8 cellular contexts compared by ENCODE assay signal in genomic region chr11:13278620-13279486, GRCh38. TPM values are rescaled to one million over a fixed set of nuclear protein-coding genes. Genes with fewer than 3 reads are reported as not detected.
DNase-seq lines count a peak whose midpoint lies in the region; ATAC-seq and TF ChIP-seq lines count a peak whose summit lies in the region.

No MANE protein-coding gene starts in this region.

- no peaks in the 10 kb centered on the region; the same call in 1 of the 2 replicates for H3K27me3 ChIP-seq in Caco-2 (replicated peaks; ENCODE audit: control insufficient read depth, insufficient read depth, low read length)

- H3K27ac Mint-ChIP-seq in Caco-2 (ENCODE audit: unreplicated experiment): peak overlapping the region; percentile 41
- 0 out of 2 replicates have a peak overlapping the region, but pooled peaks have one; percentile 19 for H3K27ac Mint-ChIP-seq in HFFc6

- H3K27me3 Mint-ChIP-seq in Caco-2 (ENCODE audit: insufficient read depth, unreplicated experiment) (peaks cover 21% of the 10 kb centered on the region), HFFc6 (ENCODE audit: insufficient read depth) (peaks cover 8% of the 10 kb centered on the region)

- peak overlapping the region; percentile 27 for H3K27ac ChIP-seq in temporal lobe (ENCODE audit: low read depth, low read length)

- no TSS peak for BruUV-seq in Caco-2 (replicated peaks; lab: Mats Ljungman, UMichigan)

- H3K9me3 Mint-ChIP-seq in Caco-2 (ENCODE audit: unreplicated experiment) (no peaks in the 10 kb centered on the region), HFFc6 (no peaks in the 10 kb centered on the region)

- peaks cover 12% of the 10 kb centered on the region for H3K4me1 ChIP-seq in Caco-2

- H3K4me3 Mint-ChIP-seq in Caco-2 (ENCODE audit: unreplicated experiment) (peak overlapping the region; percentile 89), HFFc6 (peak overlapping the region; percentile 84)

- H3K4me1 Mint-ChIP-seq in Caco-2 (ENCODE audit: low read depth, unreplicated experiment): peaks cover 7% of the 10 kb centered on the region
- peaks cover 52% of the 10 kb centered on the region for H3K4me1 Mint-ChIP-seq in HFFc6 (ENCODE audit: low read depth)

- POLR2A ChIA-PET in Caco-2 (lab: Charles Lee): interaction anchor here (0.6 kb wide), 3 partner anchors 49 to 1694 kb away, joined by 3 to 8 read pairs (median 4); no protein-coding TSS in a partner anchor

- H3K36me3 Mint-ChIP-seq in Caco-2 (ENCODE audit: insufficient read depth, unreplicated experiment): peaks cover 13% of the 10 kb centered on the region
- H3K36me3 Mint-ChIP-seq in HFFc6 (ENCODE audit: low read depth): no peaks in the 10 kb centered on the region

- intact Hi-C loops in Caco-2 (cut with micrococcal nuclease; ENCODE audit: unreplicated experiment): loop anchor here (5.0 kb wide), 2 partner anchors 58 to 67 kb away; no protein-coding TSS in a partner anchor
- intact Hi-C loops in left colon (cut with DNase I, micrococcal nuclease): no loop called here

- CTCF ChIA-PET in Caco-2 (lab: Charles Lee): no interaction called here

- no peaks in the 10 kb centered on the region for H3K36me3 ChIP-seq in Caco-2 (ENCODE audit: control insufficient read depth, insufficient read depth, low read length)

- no peaks in the 10 kb centered on the region for H3K9me3 ChIP-seq in Caco-2

- peak; percentile 8 for ATAC-seq in left colon

- DNase-seq in Caco-2: peak in 1 of 2 experiments; percentile 13
- no peak for DNase-seq in HFFc6
- peak; percentile 48 for DNase-seq in astrocyte of the hippocampus (ENCODE audit: low read depth, low spot score)
- DNase-seq in left colon: peak; percentile 21 to 29
- no peak for DNase-seq in NCI-H1048 (lab: John Stamatoyannopoulos, UW)
- no peak for DNase-seq in T-helper 9 cell
- DNase-seq in NK-92 (lab: John Stamatoyannopoulos, UW; ENCODE audit: unreplicated experiment): no peak

- TF ChIP-seq CTCF in Caco-2 (IDR thresholded peaks at IDR 0.05; ENCODE audit: insufficient read depth in 1 of 2, low read depth in 1 of 2, low read length in 1 of 2, severe bottlenecking in 1 of 2, unreplicated experiment in 1 of 2) (no peak), HFFc6 (IDR thresholded peaks at IDR 0.05) (no peak)

- peak overlapping the region; percentile 90 for H3K4me3 ChIP-seq in Caco-2 (ENCODE audit: low read depth, low read length)

RNA-seq across cellular contexts. Expression of gene BMAL1, which starts 1.3 kb away (rescaled TPM):
- total RNA-seq in Caco-2 (2022): 17.8 and 17.9 TPM in 2 replicates
- total RNA-seq in HFFc6 (2021; fragmentation: NEBNext Ultra II Directional; extraction: Animal tissue kit (Norgen Biotek cat#: 25700)): 10 to 100 TPM in 1 of 6 experiments, 1 to 10 TPM in 5; 6.9 to 10.4 (median 7.5) TPM
- total RNA-seq in left colon: 10 to 100 TPM; 19.9 to 26.9 TPM
- 18.2 TPM for total RNA-seq in temporal lobe

Comparison
In these comparisons a context has a peak if more than half of its experiments do, and no peak if none do; other contexts are left out.
1. DNase-seq: peak in astrocyte of the hippocampus (single experiment) and left colon (2 of 2); none in HFFc6 (single experiment), NCI-H1048 (single experiment), T-helper 9 cell (single experiment) and NK-92 (single experiment).